In the genomic region with DNA sequence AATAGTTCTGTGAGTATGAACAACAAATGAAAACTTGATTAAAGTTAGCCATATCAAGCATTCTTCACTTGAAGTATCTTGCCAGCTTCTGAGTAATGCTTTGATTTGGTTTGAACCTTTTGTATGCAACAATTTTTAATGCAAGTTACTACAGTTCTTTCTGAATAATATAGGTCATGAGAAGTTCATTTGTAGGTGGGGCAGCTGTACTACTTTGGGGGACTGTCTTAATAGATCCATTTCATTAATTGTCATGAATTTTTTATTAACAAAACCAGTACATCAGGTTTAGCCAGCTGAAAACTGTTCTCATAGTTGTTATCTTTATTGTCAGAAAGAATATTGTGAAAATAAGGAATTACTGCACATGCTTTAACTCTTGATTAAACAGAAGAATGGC, we compare ENCODE assay signal across 14 cellular contexts.
A peak's percentile ranks its signal among the peaks of the same experiment; 100 is the strongest.
DNase-seq lines count a peak whose midpoint lies in the region; TF ChIP-seq lines count a peak whose summit lies in the region.
"Had no signal": no experiment of that assay in that cellular context is flagged by ENCODE, and none has a peak within 500 bp of the region (broad histone marks: within the 10 kb centered on the region; RNA-seq: fewer than 3 reads in every experiment).

No MANE protein-coding gene starts in this region.

- H3K27ac Mint-ChIP-seq in Calu3 (ENCODE audit: unreplicated experiment) (peak overlapping the region; percentile 74), mesothelial cell of epicardium (peak overlapping the region; percentile 85)
- H3K27ac Mint-ChIP-seq: CD4-positive, CD25-positive, alpha-beta regulatory T cell; GM23338 had no signal

- peaks cover 0 to 61% (median 6%) of the 10 kb centered on the region in 3 donors for H3K4me1 ChIP-seq in esophagus squamous epithelium

- H3K4me3 ChIP-seq in esophagus squamous epithelium = no peak overlapping the region
- H3K4me3 ChIP-seq: BLaER1 treated with 17β-estradiol and CSF1 and Interleukin-3, amounts not matched to agents 10 nM and 100 nM; GM12878; GM23338 had no signal

- CTCF ChIA-PET in Calu3 (lab: Charles Lee) = interaction anchor here (0.7 to 1.8 kb wide), 5 partner anchors 14 to 1813 kb away, joined by 3 to 8 read pairs (median 6); no protein-coding TSS in a partner anchor

- H3K36me3 ChIP-seq in esophagus squamous epithelium = no peaks in the 10 kb centered on the region
- H3K36me3 ChIP-seq: BLaER1 treated with 17β-estradiol and CSF1 and Interleukin-3, amounts not matched to agents 10 nM and 100 nM had no signal

- no peaks in the 10 kb centered on the region for H3K27me3 Mint-ChIP-seq in Calu3 (ENCODE audit: unreplicated experiment)
- H3K27me3 Mint-ChIP-seq in mesothelial cell of epicardium (ENCODE audit: low read depth) = no peaks in the 10 kb centered on the region
- H3K27me3 Mint-ChIP-seq: CD4-positive, CD25-positive, alpha-beta regulatory T cell had no signal

- TF ChIP-seq POLR2A in esophagus squamous epithelium (IDR thresholded peaks at IDR 0.05) = no peak

- intact Hi-C loops in Calu3 (cut with micrococcal nuclease; ENCODE audit: unreplicated experiment) (loop anchor here (2.0 to 5.0 kb wide), 4 partner anchors 40 to 198 kb away; no protein-coding TSS in a partner anchor), esophagus squamous epithelium (cut with DNase I) (no loop called here)

- TF ChIP-seq CTCF in Calu3 (IDR thresholded peaks at IDR 0.05; ENCODE audit: unreplicated experiment) (no peak), esophagus squamous epithelium (IDR thresholded peaks at IDR 0.05) (no peak), mesothelial cell of epicardium (IDR thresholded peaks at IDR 0.05; ENCODE audit: unreplicated experiment) (no peak)

- no peaks in the 10 kb centered on the region for H3K27me3 ChIP-seq in esophagus squamous epithelium
- H3K27me3 ChIP-seq: BLaER1 treated with 17β-estradiol and CSF1 and Interleukin-3, amounts not matched to agents 10 nM and 100 nM had no signal

- no peak for DNase-seq in Calu3
- peak; percentile 5 for DNase-seq in astrocyte of the hippocampus (ENCODE audit: low read depth, low spot score)
- no peak for DNase-seq in esophagus squamous epithelium (lab: John Stamatoyannopoulos, UW)
- no peak for DNase-seq in mesothelial cell of epicardium (ENCODE audit: low spot score in 2 of 2, unreplicated experiment in 2 of 2)
- no peak for DNase-seq in NCI-H1694 treated with DMSO at 0.1 percent for 48 hours (lab: John Stamatoyannopoulos, UW)
- no peak for DNase-seq in stimulated activated CD4-positive, alpha-beta T cell treated with anti-CD3 and anti-CD28 coated beads, Interleukin-15, amount 100 ng/mL, for 24 hours
- DNase-seq in AG08395 (ENCODE audit: low spot score) = no peak
- DNase-seq: 8988T; CD4-positive, CD25-positive, alpha-beta regulatory T cell; DMS 273 treated with DMSO at 0.1 percent for 48 hours; H7 had no signal

- peak overlapping the region in 3 of 4 donors; percentile 47 to 72 (median 57) for H3K27ac ChIP-seq in esophagus squamous epithelium
- H3K27ac ChIP-seq: BLaER1 treated with 17β-estradiol and CSF1 and Interleukin-3, amounts not matched to agents 10 nM and 100 nM had no signal

- no TSS peak for BruUV-seq in Calu3 (replicated peaks; lab: Mats Ljungman, UMichigan)

- no peaks in the 10 kb centered on the region for H3K9me3 ChIP-seq in esophagus squamous epithelium
- H3K9me3 ChIP-seq: BLaER1 treated with 17β-estradiol and CSF1 and Interleukin-3, amounts not matched to agents 10 nM and 100 nM had no signal

- H3K4me1 Mint-ChIP-seq in Calu3 (ENCODE audit: low read depth, unreplicated experiment) (peaks cover 36% of the 10 kb centered on the region), mesothelial cell of epicardium (peaks cover 54% of the 10 kb centered on the region)
- H3K4me1 Mint-ChIP-seq: CD4-positive, CD25-positive, alpha-beta regulatory T cell had no signal

- H3K4me3 Mint-ChIP-seq in Calu3 (ENCODE audit: low read depth, unreplicated experiment) (peak overlapping the region; percentile 41), mesothelial cell of epicardium (peak overlapping the region; percentile 22)
- H3K4me3 Mint-ChIP-seq: CD4-positive, CD25-positive, alpha-beta regulatory T cell; GM23338 had no signal

- H3K36me3 Mint-ChIP-seq in Calu3 (ENCODE audit: insufficient read depth, unreplicated experiment) (peaks cover 8% of the 10 kb centered on the region), mesothelial cell of epicardium (peaks cover 4% of the 10 kb centered on the region)
- H3K36me3 Mint-ChIP-seq: CD4-positive, CD25-positive, alpha-beta regulatory T cell had no signal

- H3K9me3 Mint-ChIP-seq in Calu3 (ENCODE audit: low read depth, unreplicated experiment) (no peaks in the 10 kb centered on the region), mesothelial cell of epicardium (peaks cover 4% of the 10 kb centered on the region)
- H3K9me3 Mint-ChIP-seq: GM23338 had no signal
